14 cellular contexts compared by ENCODE assay signal in the genomic region with DNA sequence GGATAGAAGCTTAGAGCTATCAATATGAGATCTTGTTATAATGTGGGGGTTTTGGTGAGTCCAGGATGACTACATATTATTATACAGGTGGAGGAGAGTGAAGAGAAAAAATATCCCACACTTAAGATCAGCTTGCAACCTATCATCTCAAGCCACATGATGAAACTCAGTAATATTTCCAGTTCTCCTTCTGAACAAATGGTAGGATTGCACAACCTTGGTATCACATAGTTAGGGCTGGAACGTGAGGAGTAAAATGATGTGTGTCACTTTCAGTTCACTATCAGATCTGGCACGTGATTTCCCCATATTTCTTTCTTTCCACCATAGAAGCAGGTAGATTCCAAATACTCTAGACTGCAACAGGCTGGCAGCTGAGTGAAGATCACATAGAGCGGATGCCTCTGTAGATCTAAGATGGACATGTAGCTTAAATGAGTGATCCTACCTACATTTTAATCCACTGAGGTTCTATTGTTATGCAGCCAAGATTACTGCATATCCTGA.
"Had no signal": no experiment of that assay in that cellular context is flagged by ENCODE, and none has a peak within 500 bp of the region (broad histone marks: within the 10 kb centered on the region; RNA-seq: fewer than 3 reads in every experiment).

No MANE protein-coding gene starts in this region.

- H3K27ac Mint-ChIP-seq: activated CD8-positive, alpha-beta memory T cell treated with anti-CD3 and anti-CD28 coated beads, Interleukin-2, amount 10 ng/mL, durations not matched to agents 7 days and 5 days; activated naive CD8-positive, alpha-beta T cell; activated T-cell treated with anti-CD3 and anti-CD28 coated beads, Interleukin-2, amount 50 U/mL, for 24 hours; naive thymus-derived CD4-positive, alpha-beta T cell; stimulated activated memory B cell treated with anti-CD40 and anti-IgM and Interleukin-4, amounts not matched to agents 10 μg/mL and 1 μg/mL and 100 μg/mL, for 72 hours; T-helper 2 cell treated with Interferon-gamma antibody and Interleukin-4, amounts not matched to agents 5 μg/mL and 100 μg/mL, for 36 hours had no signal

- DNase-seq: activated CD4-positive, alpha-beta T cell treated with anti-CD3 and anti-CD28 coated beads for 1 hour; activated CD4-positive, alpha-beta T cell treated with anti-CD3 and anti-CD28 coated beads, Interleukin-2, amount 50 U/mL, for 48 hours; activated CD8-positive, alpha-beta memory T cell treated with anti-CD3 and anti-CD28 coated beads, Interleukin-2, amount 10 ng/mL, durations not matched to agents 7 days and 5 days; activated effector memory CD4-positive, alpha-beta T cell treated with anti-CD3 and anti-CD28 coated beads, Interleukin-2, amount 50 U/mL, for 16 hours; activated T-cell treated with anti-CD3 and anti-CD28 coated beads, Interleukin-2, amount 50 U/mL, for 24 hours; anterior cingulate cortex; hypothalamus; left colon; naive thymus-derived CD4-positive, alpha-beta T cell; transverse colon had no signal

- H3K36me3 Mint-ChIP-seq: activated CD8-positive, alpha-beta memory T cell treated with anti-CD3 and anti-CD28 coated beads, Interleukin-2, amount 10 ng/mL, durations not matched to agents 7 days and 5 days; activated naive CD8-positive, alpha-beta T cell; naive thymus-derived CD4-positive, alpha-beta T cell; stimulated activated memory B cell treated with anti-CD40 and anti-IgM and Interleukin-4, amounts not matched to agents 10 μg/mL and 1 μg/mL and 100 μg/mL, for 72 hours had no signal

- H2AFZ ChIP-seq: parathyroid adenoma had no signal

- ATAC-seq: activated CD8-positive, alpha-beta memory T cell treated with anti-CD3 and anti-CD28 coated beads, Interleukin-2, amount 10 ng/mL, durations not matched to agents 7 days and 5 days; left colon; naive thymus-derived CD4-positive, alpha-beta T cell; stimulated activated memory B cell treated with anti-CD40 and anti-IgM and Interleukin-4, amounts not matched to agents 10 μg/mL and 1 μg/mL and 100 μg/mL, for 72 hours had no signal

- H3K27me3 ChIP-seq: transverse colon had no signal

- H3K4me3 ChIP-seq: transverse colon had no signal

- H3K4me1 Mint-ChIP-seq: activated CD8-positive, alpha-beta memory T cell treated with anti-CD3 and anti-CD28 coated beads, Interleukin-2, amount 10 ng/mL, durations not matched to agents 7 days and 5 days; naive thymus-derived CD4-positive, alpha-beta T cell; stimulated activated memory B cell treated with anti-CD40 and anti-IgM and Interleukin-4, amounts not matched to agents 10 μg/mL and 1 μg/mL and 100 μg/mL, for 72 hours had no signal

- H3K79me2 ChIP-seq: parathyroid adenoma had no signal

- H3K9ac ChIP-seq: parathyroid adenoma had no signal

- H3K36me3 ChIP-seq: transverse colon had no signal

- H3K4me3 Mint-ChIP-seq: activated CD8-positive, alpha-beta memory T cell treated with anti-CD3 and anti-CD28 coated beads, Interleukin-2, amount 10 ng/mL, durations not matched to agents 7 days and 5 days; activated naive CD8-positive, alpha-beta T cell; activated T-cell treated with anti-CD3 and anti-CD28 coated beads, Interleukin-2, amount 50 U/mL, for 24 hours; naive thymus-derived CD4-positive, alpha-beta T cell; stimulated activated memory B cell treated with anti-CD40 and anti-IgM and Interleukin-4, amounts not matched to agents 10 μg/mL and 1 μg/mL and 100 μg/mL, for 72 hours; T-helper 2 cell treated with Interferon-gamma antibody and Interleukin-4, amounts not matched to agents 5 μg/mL and 100 μg/mL, for 36 hours had no signal

- H3K9me3 ChIP-seq: transverse colon had no signal

- H3K4me1 ChIP-seq: parathyroid adenoma, transverse colon had no signal

- H3K27me3 Mint-ChIP-seq: activated CD8-positive, alpha-beta memory T cell treated with anti-CD3 and anti-CD28 coated beads, Interleukin-2, amount 10 ng/mL, durations not matched to agents 7 days and 5 days; activated naive CD8-positive, alpha-beta T cell; activated T-cell treated with anti-CD3 and anti-CD28 coated beads, Interleukin-2, amount 50 U/mL, for 24 hours; naive thymus-derived CD4-positive, alpha-beta T cell; stimulated activated memory B cell treated with anti-CD40 and anti-IgM and Interleukin-4, amounts not matched to agents 10 μg/mL and 1 μg/mL and 100 μg/mL, for 72 hours had no signal

- H3K9me3 Mint-ChIP-seq: activated T-cell treated with anti-CD3 and anti-CD28 coated beads, Interleukin-2, amount 50 U/mL, for 24 hours; T-helper 2 cell treated with Interferon-gamma antibody and Interleukin-4, amounts not matched to agents 5 μg/mL and 100 μg/mL, for 36 hours had no signal

- H3K27ac ChIP-seq: parathyroid adenoma, transverse colon had no signal
